1 cellular context compared by ENCODE assay signal in genomic region chr17:58513391-58513912, GRCh38.
TF ChIP-seq lines count a peak whose summit lies in the region.

No MANE protein-coding gene starts in this region.

TF ChIP-seq in K562, 482 proteins besides CTCF, POLR2A, EP300 and RAD21:
- TF ChIP-seq NFRKB (IDR thresholded peaks at IDR 0.05; ENCODE audit: low read depth) (no peak), BCLAF1 (IDR thresholded peaks at IDR 0.05; ENCODE audit: borderline replicate concordance in 1 of 2, control insufficient read depth in 1 of 2, low read depth in 2 of 2, low read length in 1 of 2) (0 out of 4 replicates have a peak, but pooled peaks of 1 of the 2 experiments have one; percentile 11), PRDM10 (IDR thresholded peaks at IDR 0.05; ENCODE audit: partially characterized antibody) (peak; percentile 83), ZBTB7A (IDR thresholded peaks at IDR 0.05; ENCODE audit: borderline replicate concordance, control insufficient read depth, low read depth, low read length) (peak; percentile 39; the same call in 1 of the 2 replicates), KDM5B (IDR thresholded peaks at IDR 0.05; ENCODE audit: insufficient replicate concordance, low read depth, low read length) (peak; percentile 32), NFIC (IDR thresholded peaks at IDR 0.05) (no peak)
- TF ChIP-seq, protein P1, sequence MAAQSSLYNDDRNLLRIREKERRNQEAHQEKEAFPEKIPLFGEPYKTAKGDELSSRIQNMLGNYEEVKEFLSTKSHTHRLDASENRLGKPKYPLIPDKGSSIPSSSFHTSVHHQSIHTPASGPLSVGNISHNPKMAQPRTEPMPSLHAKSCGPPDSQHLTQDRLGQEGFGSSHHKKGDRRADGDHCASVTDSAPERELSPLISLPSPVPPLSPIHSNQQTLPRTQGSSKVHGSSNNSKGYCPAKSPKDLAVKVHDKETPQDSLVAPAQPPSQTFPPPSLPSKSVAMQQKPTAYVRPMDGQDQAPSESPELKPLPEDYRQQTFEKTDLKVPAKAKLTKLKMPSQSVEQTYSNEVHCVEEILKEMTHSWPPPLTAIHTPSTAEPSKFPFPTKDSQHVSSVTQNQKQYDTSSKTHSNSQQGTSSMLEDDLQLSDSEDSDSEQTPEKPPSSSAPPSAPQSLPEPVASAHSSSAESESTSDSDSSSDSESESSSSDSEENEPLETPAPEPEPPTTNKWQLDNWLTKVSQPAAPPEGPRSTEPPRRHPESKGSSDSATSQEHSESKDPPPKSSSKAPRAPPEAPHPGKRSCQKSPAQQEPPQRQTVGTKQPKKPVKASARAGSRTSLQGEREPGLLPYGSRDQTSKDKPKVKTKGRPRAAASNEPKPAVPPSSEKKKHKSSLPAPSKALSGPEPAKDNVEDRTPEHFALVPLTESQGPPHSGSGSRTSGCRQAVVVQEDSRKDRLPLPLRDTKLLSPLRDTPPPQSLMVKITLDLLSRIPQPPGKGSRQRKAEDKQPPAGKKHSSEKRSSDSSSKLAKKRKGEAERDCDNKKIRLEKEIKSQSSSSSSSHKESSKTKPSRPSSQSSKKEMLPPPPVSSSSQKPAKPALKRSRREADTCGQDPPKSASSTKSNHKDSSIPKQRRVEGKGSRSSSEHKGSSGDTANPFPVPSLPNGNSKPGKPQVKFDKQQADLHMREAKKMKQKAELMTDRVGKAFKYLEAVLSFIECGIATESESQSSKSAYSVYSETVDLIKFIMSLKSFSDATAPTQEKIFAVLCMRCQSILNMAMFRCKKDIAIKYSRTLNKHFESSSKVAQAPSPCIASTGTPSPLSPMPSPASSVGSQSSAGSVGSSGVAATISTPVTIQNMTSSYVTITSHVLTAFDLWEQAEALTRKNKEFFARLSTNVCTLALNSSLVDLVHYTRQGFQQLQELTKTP (IDR thresholded peaks at IDR 0.05; ENCODE audit: low read depth in 1 of 2, partially characterized antibody in 2 of 2): no peak
